1 cellular context compared by ENCODE assay signal in the genomic region with DNA sequence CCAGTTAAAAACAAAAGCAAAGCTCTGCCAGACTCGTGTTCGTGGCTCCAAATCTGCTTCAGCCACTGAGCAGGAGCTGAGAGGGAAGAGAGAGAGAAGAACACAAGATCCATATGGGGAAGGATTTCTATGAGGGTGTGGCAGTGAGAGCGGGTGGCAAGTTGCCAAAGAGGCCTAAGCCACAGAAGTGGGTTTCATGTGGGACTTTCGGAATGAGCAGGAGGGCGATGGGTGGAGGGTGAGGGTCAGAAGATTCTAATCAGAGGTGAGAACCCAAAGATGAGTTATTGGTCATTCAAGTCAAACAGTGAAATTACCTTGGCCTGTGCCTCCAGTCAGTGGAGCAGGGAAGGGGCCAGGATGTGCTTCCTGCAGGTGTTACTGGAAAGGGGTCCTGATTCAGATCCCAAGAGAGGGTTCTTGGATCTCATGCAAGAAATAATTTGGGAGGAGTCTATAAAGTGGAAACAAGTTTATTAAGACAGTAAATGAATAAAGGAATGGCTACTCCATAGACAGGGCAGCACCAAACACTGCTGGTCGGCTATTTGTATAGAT.
TF ChIP-seq lines count a peak whose summit lies in the region.

No MANE protein-coding gene starts in this region.

TF ChIP-seq in GM23338, 12 proteins besides CTCF, POLR2A, EP300 and RAD21 (continued from another document):
- TF ChIP-seq, protein P1, sequence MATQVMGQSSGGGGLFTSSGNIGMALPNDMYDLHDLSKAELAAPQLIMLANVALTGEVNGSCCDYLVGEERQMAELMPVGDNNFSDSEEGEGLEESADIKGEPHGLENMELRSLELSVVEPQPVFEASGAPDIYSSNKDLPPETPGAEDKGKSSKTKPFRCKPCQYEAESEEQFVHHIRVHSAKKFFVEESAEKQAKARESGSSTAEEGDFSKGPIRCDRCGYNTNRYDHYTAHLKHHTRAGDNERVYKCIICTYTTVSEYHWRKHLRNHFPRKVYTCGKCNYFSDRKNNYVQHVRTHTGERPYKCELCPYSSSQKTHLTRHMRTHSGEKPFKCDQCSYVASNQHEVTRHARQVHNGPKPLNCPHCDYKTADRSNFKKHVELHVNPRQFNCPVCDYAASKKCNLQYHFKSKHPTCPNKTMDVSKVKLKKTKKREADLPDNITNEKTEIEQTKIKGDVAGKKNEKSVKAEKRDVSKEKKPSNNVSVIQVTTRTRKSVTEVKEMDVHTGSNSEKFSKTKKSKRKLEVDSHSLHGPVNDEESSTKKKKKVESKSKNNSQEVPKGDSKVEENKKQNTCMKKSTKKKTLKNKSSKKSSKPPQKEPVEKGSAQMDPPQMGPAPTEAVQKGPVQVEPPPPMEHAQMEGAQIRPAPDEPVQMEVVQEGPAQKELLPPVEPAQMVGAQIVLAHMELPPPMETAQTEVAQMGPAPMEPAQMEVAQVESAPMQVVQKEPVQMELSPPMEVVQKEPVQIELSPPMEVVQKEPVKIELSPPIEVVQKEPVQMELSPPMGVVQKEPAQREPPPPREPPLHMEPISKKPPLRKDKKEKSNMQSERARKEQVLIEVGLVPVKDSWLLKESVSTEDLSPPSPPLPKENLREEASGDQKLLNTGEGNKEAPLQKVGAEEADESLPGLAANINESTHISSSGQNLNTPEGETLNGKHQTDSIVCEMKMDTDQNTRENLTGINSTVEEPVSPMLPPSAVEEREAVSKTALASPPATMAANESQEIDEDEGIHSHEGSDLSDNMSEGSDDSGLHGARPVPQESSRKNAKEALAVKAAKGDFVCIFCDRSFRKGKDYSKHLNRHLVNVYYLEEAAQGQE (IDR thresholded peaks at IDR 0.05; ENCODE audit: unreplicated experiment): no peak
- TF ChIP-seq STAT1 (IDR thresholded peaks at IDR 0.05; ENCODE audit: unreplicated experiment): no peak
- TF ChIP-seq CREB1 (CRISPR knock-in tag; IDR thresholded peaks at IDR 0.05; ENCODE audit: low read depth): no peak
- TF ChIP-seq EZH2 (IDR thresholded peaks at IDR 0.05; ENCODE audit: low read depth, unreplicated experiment): no peak
- TF ChIP-seq, protein P2, sequence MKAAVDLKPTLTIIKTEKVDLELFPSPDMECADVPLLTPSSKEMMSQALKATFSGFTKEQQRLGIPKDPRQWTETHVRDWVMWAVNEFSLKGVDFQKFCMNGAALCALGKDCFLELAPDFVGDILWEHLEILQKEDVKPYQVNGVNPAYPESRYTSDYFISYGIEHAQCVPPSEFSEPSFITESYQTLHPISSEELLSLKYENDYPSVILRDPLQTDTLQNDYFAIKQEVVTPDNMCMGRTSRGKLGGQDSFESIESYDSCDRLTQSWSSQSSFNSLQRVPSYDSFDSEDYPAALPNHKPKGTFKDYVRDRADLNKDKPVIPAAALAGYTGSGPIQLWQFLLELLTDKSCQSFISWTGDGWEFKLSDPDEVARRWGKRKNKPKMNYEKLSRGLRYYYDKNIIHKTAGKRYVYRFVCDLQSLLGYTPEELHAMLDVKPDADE (IDR thresholded peaks at IDR 0.05): no peak
- TF ChIP-seq, protein P3, sequence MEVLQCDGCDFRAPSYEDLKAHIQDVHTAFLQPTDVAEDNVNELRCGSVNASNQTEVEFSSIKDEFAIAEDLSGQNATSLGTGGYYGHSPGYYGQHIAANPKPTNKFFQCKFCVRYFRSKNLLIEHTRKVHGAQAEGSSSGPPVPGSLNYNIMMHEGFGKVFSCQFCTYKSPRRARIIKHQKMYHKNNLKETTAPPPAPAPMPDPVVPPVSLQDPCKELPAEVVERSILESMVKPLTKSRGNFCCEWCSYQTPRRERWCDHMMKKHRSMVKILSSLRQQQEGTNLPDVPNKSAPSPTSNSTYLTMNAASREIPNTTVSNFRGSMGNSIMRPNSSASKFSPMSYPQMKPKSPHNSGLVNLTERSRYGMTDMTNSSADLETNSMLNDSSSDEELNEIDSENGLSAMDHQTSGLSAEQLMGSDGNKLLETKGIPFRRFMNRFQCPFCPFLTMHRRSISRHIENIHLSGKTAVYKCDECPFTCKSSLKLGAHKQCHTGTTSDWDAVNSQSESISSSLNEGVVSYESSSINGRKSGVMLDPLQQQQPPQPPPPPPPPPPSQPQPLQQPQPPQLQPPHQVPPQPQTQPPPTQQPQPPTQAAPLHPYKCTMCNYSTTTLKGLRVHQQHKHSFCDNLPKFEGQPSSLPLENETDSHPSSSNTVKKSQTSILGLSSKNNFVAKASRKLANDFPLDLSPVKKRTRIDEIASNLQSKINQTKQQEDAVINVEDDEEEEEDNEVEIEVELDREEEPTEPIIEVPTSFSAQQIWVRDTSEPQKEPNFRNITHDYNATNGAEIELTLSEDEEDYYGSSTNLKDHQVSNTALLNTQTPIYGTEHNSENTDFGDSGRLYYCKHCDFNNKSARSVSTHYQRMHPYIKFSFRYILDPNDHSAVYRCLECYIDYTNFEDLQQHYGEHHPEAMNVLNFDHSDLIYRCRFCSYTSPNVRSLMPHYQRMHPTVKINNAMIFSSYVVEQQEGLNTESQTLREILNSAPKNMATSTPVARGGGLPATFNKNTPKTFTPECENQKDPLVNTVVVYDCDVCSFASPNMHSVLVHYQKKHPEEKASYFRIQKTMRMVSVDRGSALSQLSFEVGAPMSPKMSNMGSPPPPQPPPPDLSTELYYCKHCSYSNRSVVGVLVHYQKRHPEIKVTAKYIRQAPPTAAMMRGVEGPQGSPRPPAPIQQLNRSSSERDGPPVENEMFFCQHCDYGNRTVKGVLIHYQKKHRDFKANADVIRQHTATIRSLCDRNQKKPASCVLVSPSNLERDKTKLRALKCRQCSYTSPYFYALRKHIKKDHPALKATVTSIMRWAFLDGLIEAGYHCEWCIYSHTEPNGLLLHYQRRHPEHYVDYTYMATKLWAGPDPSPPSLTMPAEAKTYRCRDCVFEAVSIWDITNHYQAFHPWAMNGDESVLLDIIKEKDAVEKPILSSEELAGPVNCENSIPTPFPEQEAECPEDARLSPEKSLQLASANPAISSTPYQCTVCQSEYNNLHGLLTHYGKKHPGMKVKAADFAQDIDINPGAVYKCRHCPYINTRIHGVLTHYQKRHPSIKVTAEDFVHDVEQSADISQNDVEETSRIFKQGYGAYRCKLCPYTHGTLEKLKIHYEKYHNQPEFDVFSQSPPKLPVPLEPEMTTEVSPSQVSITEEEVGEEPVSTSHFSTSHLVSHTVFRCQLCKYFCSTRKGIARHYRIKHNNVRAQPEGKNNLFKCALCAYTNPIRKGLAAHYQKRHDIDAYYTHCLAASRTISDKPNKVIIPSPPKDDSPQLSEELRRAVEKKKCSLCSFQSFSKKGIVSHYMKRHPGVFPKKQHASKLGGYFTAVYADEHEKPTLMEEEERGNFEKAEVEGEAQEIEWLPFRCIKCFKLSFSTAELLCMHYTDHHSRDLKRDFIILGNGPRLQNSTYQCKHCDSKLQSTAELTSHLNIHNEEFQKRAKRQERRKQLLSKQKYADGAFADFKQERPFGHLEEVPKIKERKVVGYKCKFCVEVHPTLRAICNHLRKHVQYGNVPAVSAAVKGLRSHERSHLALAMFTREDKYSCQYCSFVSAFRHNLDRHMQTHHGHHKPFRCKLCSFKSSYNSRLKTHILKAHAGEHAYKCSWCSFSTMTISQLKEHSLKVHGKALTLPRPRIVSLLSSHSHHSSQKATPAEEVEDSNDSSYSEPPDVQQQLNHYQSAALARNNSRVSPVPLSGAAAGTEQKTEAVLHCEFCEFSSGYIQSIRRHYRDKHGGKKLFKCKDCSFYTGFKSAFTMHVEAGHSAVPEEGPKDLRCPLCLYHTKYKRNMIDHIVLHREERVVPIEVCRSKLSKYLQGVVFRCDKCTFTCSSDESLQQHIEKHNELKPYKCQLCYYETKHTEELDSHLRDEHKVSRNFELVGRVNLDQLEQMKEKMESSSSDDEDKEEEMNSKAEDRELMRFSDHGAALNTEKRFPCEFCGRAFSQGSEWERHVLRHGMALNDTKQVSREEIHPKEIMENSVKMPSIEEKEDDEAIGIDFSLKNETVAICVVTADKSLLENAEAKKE (CRISPR knock-in tag; IDR thresholded peaks at IDR 0.05): no peak
- TF ChIP-seq POLR2AphosphoS5 (IDR thresholded peaks at IDR 0.05; ENCODE audit: low read depth): no peak
